8 cellular contexts compared by ENCODE assay signal in the genomic region with DNA sequence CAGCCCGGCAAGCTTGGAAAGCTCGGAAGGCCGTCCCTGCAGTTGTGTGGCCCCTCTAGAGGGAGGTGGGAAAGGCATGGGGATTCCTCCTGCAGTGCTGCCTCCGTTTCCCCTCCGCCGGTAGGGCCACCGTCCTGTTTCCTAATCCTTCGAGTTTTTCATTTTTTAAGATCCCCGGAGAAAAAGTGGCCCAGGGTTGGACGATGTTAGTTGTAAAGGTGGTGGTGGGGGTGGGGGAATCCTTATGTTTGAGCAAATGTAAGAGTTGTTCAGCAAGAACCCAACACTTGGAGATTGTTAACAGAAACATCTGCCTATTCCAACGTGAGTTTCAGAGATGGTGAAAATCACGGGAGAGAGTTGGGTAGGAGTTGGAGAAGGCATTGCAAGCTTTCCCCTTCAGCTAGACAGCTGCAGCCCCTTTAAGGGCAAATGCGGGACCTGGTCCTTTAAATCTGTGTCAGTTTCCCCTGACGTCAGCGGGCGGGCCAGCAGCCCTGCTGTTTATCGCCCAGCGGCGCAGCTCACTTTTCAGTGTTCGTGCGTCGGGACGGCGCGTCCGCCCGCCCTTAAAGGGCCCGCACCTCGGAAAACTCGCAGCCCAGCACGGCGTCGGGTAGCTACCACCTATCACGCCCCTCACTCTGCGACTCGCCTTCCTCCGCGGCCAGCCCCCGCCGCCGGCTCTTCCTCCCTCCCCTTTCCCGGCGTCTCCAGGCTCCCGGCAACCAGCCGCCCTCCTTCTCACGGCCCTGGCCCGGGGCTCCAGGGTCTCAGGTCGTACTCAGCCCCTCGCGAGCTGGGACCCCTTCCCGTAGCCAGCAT. TPM values are rescaled to one million over a fixed set of nuclear protein-coding genes. Genes with fewer than 3 reads are reported as not detected.
A peak's percentile ranks its signal among the peaks of the same experiment; 100 is the strongest.
DNase-seq lines count a peak whose midpoint lies in the region; ATAC-seq and TF ChIP-seq lines count a peak whose summit lies in the region.

A gene (plus strand): TSS at position 534 of the 825 bp plus-strand sequence. CDS start 521 bp downstream, outside the sequence.

- H3K9me3 ChIP-seq in OCI-LY3 (ENCODE audit: insufficient read depth, low read length) = no peaks in the 10 kb centered on the region

- H3K4me1 Mint-ChIP-seq in Calu3 (ENCODE audit: low read depth, unreplicated experiment) (peaks cover 7% of the 10 kb centered on the region), endothelial cell (ENCODE audit: unreplicated experiment) (peaks cover 29% of the 10 kb centered on the region), mesothelial cell of epicardium (peaks cover 35% of the 10 kb centered on the region)

- H3K79me2 ChIP-seq in OCI-LY3 (ENCODE audit: low read length) = peaks cover 10% of the 10 kb centered on the region; the same call in 1 of the 2 replicates

- ATAC-seq in GM21447 (IDR thresholded peaks at IDR 0.05; ENCODE audit: unreplicated experiment) = peak; percentile 85

- H3K4me3 Mint-ChIP-seq in Calu3 (ENCODE audit: low read depth, unreplicated experiment) = peak within 1 kb of the TSS; percentile 79
- peak within 1 kb of the TSS; percentile 96 for H3K4me3 Mint-ChIP-seq in endothelial cell (ENCODE audit: unreplicated experiment)
- peak within 1 kb of the TSS; percentile 91 for H3K4me3 Mint-ChIP-seq in mesothelial cell of epicardium

- H3K9me3 Mint-ChIP-seq in Calu3 (ENCODE audit: low read depth, unreplicated experiment) (no peaks in the 10 kb centered on the region), endothelial cell (ENCODE audit: unreplicated experiment) (no peaks in the 10 kb centered on the region), mesothelial cell of epicardium (no peaks in the 10 kb centered on the region)

- peak within 1 kb of the TSS; percentile 85 for H3K4me2 ChIP-seq in OCI-LY3 (ENCODE audit: low read length)

- H3K36me3 Mint-ChIP-seq in Calu3 (ENCODE audit: insufficient read depth, unreplicated experiment) = peaks cover 23% of the 10 kb centered on the region
- peaks cover 4% of the 10 kb centered on the region for H3K36me3 Mint-ChIP-seq in endothelial cell (ENCODE audit: low read depth, unreplicated experiment)
- H3K36me3 Mint-ChIP-seq in mesothelial cell of epicardium = peaks cover 3% of the 10 kb centered on the region

- peak within 1 kb of the TSS; percentile 27 for H3K27ac ChIP-seq in OCI-LY3 (ENCODE audit: low read length)

- peak within 1 kb of the TSS; percentile 93 for H3K4me3 ChIP-seq in OCI-LY3 (ENCODE audit: low read length)

- intact Hi-C loops in Calu3 (cut with micrococcal nuclease; ENCODE audit: unreplicated experiment) = no loop called here

- DNase-seq in Calu3 = peak; percentile 82
- DNase-seq in HuH-7 (ENCODE audit: low spot score) = peak; percentile 88
- peak; percentile 92 for DNase-seq in activated CD8-positive, alpha-beta memory T cell treated with anti-CD3 and anti-CD28 coated beads, Interleukin-2, amount 50 U/mL, for 48 hours
- peak; percentile 89 for DNase-seq in endothelial cell (ENCODE audit: low spot score)
- peak; percentile 74 to 87 for DNase-seq in mesothelial cell of epicardium (ENCODE audit: low spot score in 2 of 2, unreplicated experiment in 2 of 2)
- DNase-seq in stimulated activated CD8-positive, alpha-beta memory T cell treated with anti-CD3 and anti-CD28 coated beads, Interleukin-15, amount 100 ng/mL, for 48 hours (ENCODE audit: low read depth in 2 of 2) = peak; percentile 85 to 88

- peaks cover 3% of the 10 kb centered on the region for H3K36me3 ChIP-seq in OCI-LY3 (replicated peaks; ENCODE audit: low read depth, low read length)

- no peaks in the 10 kb centered on the region for H3K27me3 ChIP-seq in OCI-LY3 (ENCODE audit: low read depth, low read length)

- H2AFZ ChIP-seq in OCI-LY3 (ENCODE audit: low read depth, low read length) = peak within 1 kb of the TSS; percentile 27; the same call in 1 of the 2 replicates

- H3K4me1 ChIP-seq in OCI-LY3 (ENCODE audit: low read length) = peaks cover 25% of the 10 kb centered on the region

- TF ChIP-seq CTCF in Calu3 (IDR thresholded peaks at IDR 0.05; ENCODE audit: unreplicated experiment) = no peak
- no peak for TF ChIP-seq CTCF in OCI-LY3 (IDR thresholded peaks at IDR 0.05; ENCODE audit: low read depth, low read length)
- TF ChIP-seq CTCF in endothelial cell (IDR thresholded peaks at IDR 0.05; ENCODE audit: unreplicated experiment) = no peak
- TF ChIP-seq CTCF in mesothelial cell of epicardium (IDR thresholded peaks at IDR 0.05; ENCODE audit: unreplicated experiment) = no peak

- H3K27me3 Mint-ChIP-seq in Calu3 (ENCODE audit: unreplicated experiment) (no peaks in the 10 kb centered on the region), endothelial cell (ENCODE audit: unreplicated experiment) (peaks cover 5% of the 10 kb centered on the region), mesothelial cell of epicardium (ENCODE audit: low read depth) (no peaks in the 10 kb centered on the region)

- peak within 1 kb of the TSS; percentile 67 for H3K27ac Mint-ChIP-seq in Calu3 (ENCODE audit: unreplicated experiment)
- peak within 1 kb of the TSS; percentile 95 for H3K27ac Mint-ChIP-seq in endothelial cell (ENCODE audit: unreplicated experiment)
- peak within 1 kb of the TSS; percentile 97 for H3K27ac Mint-ChIP-seq in mesothelial cell of epicardium

- peak within 1 kb of the TSS; percentile 82 for H3K9ac ChIP-seq in OCI-LY3 (ENCODE audit: low read length)

- CTCF ChIA-PET in Calu3 (lab: Charles Lee) = interaction anchor here (0.7 to 0.9 kb wide), 3 partner anchors 11 to 370 kb away, joined by 3 read pairs; no protein-coding TSS in a partner anchor

- no TSS peak for BruUV-seq in Calu3 (replicated peaks; lab: Mats Ljungman, UMichigan)

- H4K20me1 ChIP-seq in OCI-LY3 (ENCODE audit: insufficient read depth, low read length) = no peaks in the 10 kb centered on the region

RNA-seq across cellular contexts. Expression of the gene that starts here (rescaled TPM):
- 12.2 and 15.4 TPM in 2 replicates for total RNA-seq in Calu3 (2022)
- total RNA-seq in endothelial cell (ENCODE audit: unreplicated experiment) = 41.3 TPM
- total RNA-seq in mesothelial cell of epicardium = 37.6 to 41.7 TPM (median 39.4 TPM) in 3 replicates

Comparison
In these comparisons a context has a peak if more than half of its experiments do, and no peak if none do; other contexts are left out.
1. Peak in every context shown above with its lines: DNase-seq, ATAC-seq, H3K4me3 ChIP-seq and H3K27ac ChIP-seq.